In the genomic region with DNA sequence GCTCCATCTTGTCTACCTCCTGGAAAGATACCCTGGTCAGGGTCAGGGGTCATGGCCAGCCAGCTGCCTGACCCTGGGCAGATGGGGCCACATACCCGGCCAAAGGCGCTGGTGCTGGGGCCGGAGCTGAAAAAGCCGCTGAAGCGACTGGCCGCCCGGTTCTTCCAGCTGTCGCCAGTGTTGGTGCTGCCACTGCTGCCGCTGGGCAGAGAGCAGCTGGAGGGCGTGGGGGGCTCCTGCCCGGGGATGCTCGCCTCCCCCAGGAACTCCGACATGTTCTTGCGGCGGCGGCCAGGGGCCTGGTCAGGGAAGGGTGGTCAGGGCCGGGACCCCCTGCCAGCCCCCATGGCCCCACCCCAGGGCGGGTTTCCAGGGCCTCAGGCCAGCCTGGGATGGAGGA, we compare ENCODE assay signal across 21 cellular contexts. TPM values are rescaled to one million over a fixed set of nuclear protein-coding genes. Genes with fewer than 3 reads are reported as not detected.
DNase-seq lines count a peak whose midpoint lies in the region; ATAC-seq, FAIRE-seq and TF ChIP-seq lines count a peak whose summit lies in the region.
"Had no signal": no experiment of that assay in that cellular context is flagged by ENCODE, and none has a peak within 500 bp of the region (broad histone marks: within the 10 kb centered on the region; RNA-seq: fewer than 3 reads in every experiment).

No MANE protein-coding gene starts in this region.

- POLR2A ChIA-PET in K562 (lab: Yijun Ruan, JAX): no interaction called here

- H3K27ac ChIP-seq in K562 (ENCODE audit: extremely low read depth, low read depth, low read length) (no peak overlapping the region), kidney (ENCODE audit: low read depth in 2 of 2, low read length in 2 of 2) (no peak overlapping the region)
- H3K27ac ChIP-seq: A549 had no signal

- BruUV-seq in K562 (replicated peaks; lab: Mats Ljungman, UMichigan): no TSS peak

- H3K36me3 ChIP-seq in K562 (ENCODE audit: control insufficient read depth, insufficient read depth, low read length): no peaks in the 10 kb centered on the region
- H3K36me3 ChIP-seq in kidney (ENCODE audit: control insufficient read depth in 1 of 2, insufficient read depth in 2 of 2, low read length in 2 of 2): no peaks in the 10 kb centered on the region

- WGBS in K562 (ENCODE audit: insufficient coverage, low coverage, missing lambda C conversion rate): 17% methylated on average over 18 of the region's 18 CpGs

- peaks cover 10 to 64% of the 10 kb centered on the region in 2 experiments; a peak in 4 of 5 replicates for H3K4me1 ChIP-seq in K562 (replicated peaks in 1 of 2; ENCODE audit: control insufficient read depth in 2 of 2, insufficient read depth in 2 of 2, low read length in 2 of 2)
- H3K4me1 ChIP-seq in kidney (ENCODE audit: control insufficient read depth in 1 of 2, insufficient read depth in 1 of 2, low read depth in 1 of 2, low read length in 2 of 2): no peaks in the 10 kb centered on the region

- H3K27me3 ChIP-seq in K562 (ENCODE audit: control insufficient read depth in 2 of 2, insufficient read depth in 2 of 2, low read length in 2 of 2): peaks cover 32 to 76% of the 10 kb centered on the region in 2 experiments

- H3K4me2 ChIP-seq in K562 (ENCODE audit: insufficient read depth, low read length): no peak overlapping the region
- H3K4me2 ChIP-seq: A549 had no signal

- H3K4me3 Mint-ChIP-seq in stimulated activated naive CD8-positive, alpha-beta T cell treated with anti-CD3 and anti-CD28 coated beads, Interleukin-15, amount 100 ng/mL, for 72 hours: no peak overlapping the region
- H3K4me3 Mint-ChIP-seq in type B pancreatic cell: no peak overlapping the region
- H3K4me3 Mint-ChIP-seq: CD14-positive monocyte had no signal

- H3K9me1 ChIP-seq in K562 (ENCODE audit: control insufficient read depth, insufficient read depth, low read length): peaks cover 2% of the 10 kb centered on the region

- H3K9me3 ChIP-seq in K562 (replicated peaks; ENCODE audit: control insufficient read depth, insufficient read depth, low read depth, low read length): no peaks in the 10 kb centered on the region
- no peaks in the 10 kb centered on the region for H3K9me3 ChIP-seq in kidney (ENCODE audit: control insufficient read depth in 1 of 2, low read length in 2 of 2)
- H3K9me3 ChIP-seq: A549 had no signal

- H4K20me1 ChIP-seq in K562 (replicated peaks; ENCODE audit: control insufficient read depth, insufficient read depth, low read length): peaks cover 45% of the 10 kb centered on the region

- FAIRE-seq in K562 (lab: Jason Lieb, UNC) (no peak), kidney (lab: Jason Lieb, UNC) (no peak)
- FAIRE-seq: A549, G401.6, GM12892, GM19239, H54, HepG2, HTR-8/SVneo had no signal

- CTCF ChIA-PET in K562 (lab: Yijun Ruan, JAX; ENCODE audit: low intra/inter-chr PET ratio): interaction anchor here (0.9 kb wide), 1 partner anchor 125 kb away, joined by 4 read pairs; no protein-coding TSS in a partner anchor

- ATAC-seq in stimulated activated naive CD8-positive, alpha-beta T cell treated with anti-CD3 and anti-CD28 coated beads, Interleukin-15, amount 100 ng/mL, for 72 hours: peak; percentile 4
- no peak for ATAC-seq in stimulated activated naive CD8-positive, alpha-beta T cell treated with anti-CD3 and anti-CD28 coated beads, Interleukin-15, Interleukin-2, amounts not matched to agents 100 U/mL and 50 U/mL, for 24 hours
- ATAC-seq in K562: no peak
- ATAC-seq: A549, HepG2 had no signal

- TF ChIP-seq CTCF in K562 (IDR thresholded peaks at IDR 0.05 in 2 of 3, conservative IDR thresholded peaks at IDR 0.05 in 1 of 3; ENCODE audit: insufficient read depth in 2 of 3, low read depth in 1 of 3, low read length in 3 of 3) (no peak), kidney (IDR thresholded peaks at IDR 0.05; ENCODE audit: borderline replicate concordance, extremely low read depth, insufficient read depth) (no peak), type B pancreatic cell (conservative IDR thresholded peaks at IDR 0.05) (no peak)

- H3K27ac Mint-ChIP-seq in stimulated activated naive CD8-positive, alpha-beta T cell treated with anti-CD3 and anti-CD28 coated beads, Interleukin-15, amount 100 ng/mL, for 72 hours: no peak overlapping the region
- peak overlapping the region; percentile 51 for H3K27ac Mint-ChIP-seq in type B pancreatic cell
- H3K27ac Mint-ChIP-seq: CD14-positive monocyte had no signal

- H3K4me1 Mint-ChIP-seq in stimulated activated naive CD8-positive, alpha-beta T cell treated with anti-CD3 and anti-CD28 coated beads, Interleukin-15, amount 100 ng/mL, for 72 hours: peaks cover 20% of the 10 kb centered on the region
- peaks cover 11% of the 10 kb centered on the region for H3K4me1 Mint-ChIP-seq in type B pancreatic cell (ENCODE audit: unreplicated experiment)
- H3K4me1 Mint-ChIP-seq: CD14-positive monocyte had no signal

- peaks cover 7% of the 10 kb centered on the region for H3K27me3 Mint-ChIP-seq in stimulated activated naive CD8-positive, alpha-beta T cell treated with anti-CD3 and anti-CD28 coated beads, Interleukin-15, amount 100 ng/mL, for 72 hours
- H3K27me3 Mint-ChIP-seq in type B pancreatic cell: no peaks in the 10 kb centered on the region

- in situ Hi-C loops in K562 (cut with MboI): loop anchor here (5.0 kb wide), 1 partner anchor 61 kb away; no protein-coding TSS in a partner anchor

- no peaks in the 10 kb centered on the region for H3K79me2 ChIP-seq in K562 (ENCODE audit: control insufficient read depth, insufficient read depth, low read length)

- no peak overlapping the region for H2AFZ ChIP-seq in K562 (ENCODE audit: low read depth, low read length)

- H3K9ac ChIP-seq in K562 (ENCODE audit: insufficient read depth in 1 of 2, low read depth in 2 of 2, low read length in 2 of 2): no peak overlapping the region
- no peak overlapping the region for H3K9ac ChIP-seq in kidney (ENCODE audit: low read length in 2 of 2)

- TF ChIP-seq EP300 in K562 (IDR thresholded peaks at IDR 0.05; ENCODE audit: low read length): no peak

- no peak for TF ChIP-seq RAD21 in K562 (CRISPR knock-in tag; conservative IDR thresholded peaks at IDR 0.05 in 1 of 2, IDR thresholded peaks at IDR 0.05 in 1 of 2)

- TF ChIP-seq POLR2A in K562 (conservative IDR thresholded peaks at IDR 0.05): no peak

- no peak for DNase-seq in stimulated activated naive CD8-positive, alpha-beta T cell treated with anti-CD3 and anti-CD28 coated beads, Interleukin-15, amount 100 ng/mL, for 72 hours
- DNase-seq in stimulated activated naive CD8-positive, alpha-beta T cell treated with anti-CD3 and anti-CD28 coated beads, Interleukin-15, Interleukin-2, amounts not matched to agents 100 U/mL and 50 U/mL, for 24 hours: no peak
- DNase-seq in K562 (ENCODE audit: extremely low read depth in 1 of 4, low spot score in 3 of 4) (no peak), kidney (peak; percentile 79), type B pancreatic cell (ENCODE audit: extremely low spot score, unreplicated experiment) (no peak), NCI-H1930 (lab: John Stamatoyannopoulos, UW) (no peak), AG08396 (ENCODE audit: low spot score) (no peak)
- DNase-seq in central memory CD4-positive, alpha-beta T cell: no peak
- DNase-seq: CD8-positive, alpha-beta memory T cell; DMS79 treated with DMSO at 0.1 percent for 48 hours; EL had no signal

- intact Hi-C loops in K562 (cut with micrococcal nuclease): loop anchor here (5.0 kb wide), 1 partner anchor 66 kb away; no protein-coding TSS in a partner anchor
- intact Hi-C loops in kidney (cut with DNase I): no loop called here

- peaks cover 3% of the 10 kb centered on the region for H3K36me3 Mint-ChIP-seq in type B pancreatic cell
- H3K36me3 Mint-ChIP-seq: CD14-positive monocyte; CD8-positive, alpha-beta memory T cell had no signal

- H3K4me3 ChIP-seq in K562 (no peak overlapping the region), kidney (ENCODE audit: low read length in 2 of 2) (no peak overlapping the region)
- H3K4me3 ChIP-seq: A549 had no signal

- H3K9me3 Mint-ChIP-seq in stimulated activated naive CD8-positive, alpha-beta T cell treated with anti-CD3 and anti-CD28 coated beads, Interleukin-15, amount 100 ng/mL, for 72 hours: no peaks in the 10 kb centered on the region
- no peaks in the 10 kb centered on the region for H3K9me3 Mint-ChIP-seq in type B pancreatic cell
- H3K9me3 Mint-ChIP-seq: CD8-positive, alpha-beta memory T cell had no signal

RNA-seq across cellular contexts. Expression of a gene that starts 7.2 kb away (rescaled TPM):
- 2.3 TPM in 1 of 2 replicates, not detected in the other for total RNA-seq in K562 (2011; cell fraction: chromatin; rRNA removed; ENCODE audit: low replicate concordance)
- 0.26 and 2.2 TPM in 2 replicates for total RNA-seq in K562 (2011; cell fraction: nucleolus; rRNA removed)
- total RNA-seq in K562 (2011; cell fraction: nucleoplasm; rRNA removed): 1.2 and 1.6 TPM in 2 replicates
- total RNA-seq in K562 (2014; rRNA removed) (not detected in 2 replicates), K562 (2014; rRNA removed; fragmentation: Illumina TruSeq; extraction: Trizol) (not detected in 2 replicates), K562 (2015; rRNA removed; fragmentation: Illumina TruSeq; extraction: Trizol) (not detected in 2 replicates), K562 (2021) (0.49 and 0.89 TPM in 2 replicates), kidney (13.8 TPM), type B pancreatic cell (ENCODE audit: low replicate concordance) (27.0 and 29.4 TPM in 2 replicates)
- polyA plus RNA-seq in K562 (2011; rRNA removed) (0.14 and 0.24 TPM in 2 replicates), K562 (2014; fragmentation: Illumina TruSeq; extraction: Trizol) (not detected in 2 replicates), K562 (2014; fragmentation: Nextera tagmentation; extraction: Ambion mirVana) (not detected), K562 (2014; rRNA removed) (not detected in 2 replicates), kidney (ENCODE audit: insufficient read depth, low read depth, low replicate concordance) (7.6 TPM)
- 0.16 and 0.30 TPM in 2 replicates for polyA plus RNA-seq in K562 (2011; cell fraction: cytosol; rRNA removed)
- 0.90 and 2.6 TPM in 2 replicates for polyA plus RNA-seq in K562 (2011; cell fraction: nucleus; rRNA removed)
- polyA plus RNA-seq in K562 (2012): 0.10 and 0.14 TPM in 2 replicates
- polyA minus RNA-seq in K562 (2011; rRNA and poly(A)+ RNA removed): not detected in 2 replicates
- polyA minus RNA-seq in K562 (2011; cell fraction: cytosol; rRNA and poly(A)+ RNA removed): not detected in 2 replicates
- 0.13 TPM in 1 of 2 replicates, not detected in the other for polyA minus RNA-seq in K562 (2011; cell fraction: nucleus; rRNA and poly(A)+ RNA removed)

RNA-seq across cellular contexts. Expression of a gene that starts 18.3 kb away (rescaled TPM):
- total RNA-seq in K562 (2011; cell fraction: chromatin; rRNA removed; ENCODE audit: low replicate concordance): 0.51 and 2.5 TPM in 2 replicates
- 1.4 and 1.5 TPM in 2 replicates for total RNA-seq in K562 (2011; cell fraction: nucleolus; rRNA removed)
- total RNA-seq in K562 (2011; cell fraction: nucleoplasm; rRNA removed): 0.88 and 0.99 TPM in 2 replicates
- total RNA-seq in K562 (2014; rRNA removed): 0.05 and 0.20 TPM in 2 replicates
- 0.04 TPM in 1 of 2 replicates, not detected in the other for total RNA-seq in K562 (2014; rRNA removed; fragmentation: Illumina TruSeq; extraction: Trizol)
- total RNA-seq in K562 (2015; rRNA removed; fragmentation: Illumina TruSeq; extraction: Trizol): not detected in 2 replicates
- 0.29 TPM in 2 replicates for total RNA-seq in K562 (2021)
- 0.11 and 0.16 TPM in 2 replicates for polyA plus RNA-seq in K562 (2011; rRNA removed)
- polyA plus RNA-seq in K562 (2011; cell fraction: cytosol; rRNA removed): 0.06 and 0.49 TPM in 2 replicates
- polyA plus RNA-seq in K562 (2011; cell fraction: nucleus; rRNA removed): 0.94 and 1.8 TPM in 2 replicates
- 0.04 and 0.07 TPM in 2 replicates for polyA plus RNA-seq in K562 (2012)
- 0.07 and 0.12 TPM in 2 replicates for polyA plus RNA-seq in K562 (2014; fragmentation: Illumina TruSeq; extraction: Trizol)
- not detected for polyA plus RNA-seq in K562 (2014; fragmentation: Nextera tagmentation; extraction: Ambion mirVana)
- 0.13 and 0.26 TPM in 2 replicates for polyA plus RNA-seq in K562 (2014; rRNA removed)
- polyA minus RNA-seq in K562 (2011; rRNA and poly(A)+ RNA removed): 0.12 and 0.14 TPM in 2 replicates
- polyA minus RNA-seq in K562 (2011; cell fraction: cytosol; rRNA and poly(A)+ RNA removed): 0.29 TPM in 1 of 2 replicates, not detected in the other
- polyA minus RNA-seq in K562 (2011; cell fraction: nucleus; rRNA and poly(A)+ RNA removed): 1.2 TPM in 2 replicates
- total RNA-seq in kidney: 14.0 TPM
- polyA plus RNA-seq in kidney (ENCODE audit: insufficient read depth, low read depth, low replicate concordance): 4.4 TPM
- 28.5 and 30.6 TPM in 2 replicates for total RNA-seq in type B pancreatic cell (ENCODE audit: low replicate concordance)
- polyA plus RNA-seq: CD14-positive monocyte had no signal

RNA-seq across cellular contexts. Expression of a gene that starts 48.6 kb away (rescaled TPM):
- total RNA-seq in K562 (2011; cell fraction: chromatin; rRNA removed; ENCODE audit: low replicate concordance): 1.6 and 6.0 TPM in 2 replicates
- total RNA-seq in K562 (2011; cell fraction: nucleolus; rRNA removed): 4.0 and 4.7 TPM in 2 replicates
- 1.8 and 2.4 TPM in 2 replicates for total RNA-seq in K562 (2011; cell fraction: nucleoplasm; rRNA removed)
- total RNA-seq in K562 (2014; rRNA removed): 0.36 and 0.45 TPM in 2 replicates
- 0.07 TPM in 1 of 2 replicates, not detected in the other for total RNA-seq in K562 (2014; rRNA removed; fragmentation: Illumina TruSeq; extraction: Trizol)
- total RNA-seq in K562 (2015; rRNA removed; fragmentation: Illumina TruSeq; extraction: Trizol): 0.15 TPM in 1 of 2 replicates, not detected in the other
- 1.2 and 1.7 TPM in 2 replicates for total RNA-seq in K562 (2021)
- polyA plus RNA-seq in K562 (2011; rRNA removed): 0.54 and 2.9 TPM in 2 replicates
- 1.2 and 1.9 TPM in 2 replicates for polyA plus RNA-seq in K562 (2011; cell fraction: cytosol; rRNA removed)
- polyA plus RNA-seq in K562 (2011; cell fraction: nucleus; rRNA removed): 9.2 and 25.5 TPM in 2 replicates
- 2.0 and 5.0 TPM in 2 replicates for polyA plus RNA-seq in K562 (2012)
- polyA plus RNA-seq in K562 (2014; fragmentation: Illumina TruSeq; extraction: Trizol): 0.07 and 0.11 TPM in 2 replicates
- not detected for polyA plus RNA-seq in K562 (2014; fragmentation: Nextera tagmentation; extraction: Ambion mirVana)
- polyA plus RNA-seq in K562 (2014; rRNA removed): 0.65 and 2.9 TPM in 2 replicates
- 0.11 TPM in 1 of 2 replicates, not detected in the other for polyA minus RNA-seq in K562 (2011; rRNA and poly(A)+ RNA removed)
- 0.95 and 3.8 TPM in 2 replicates for polyA minus RNA-seq in K562 (2011; cell fraction: cytosol; rRNA and poly(A)+ RNA removed)
- 3.4 and 3.5 TPM in 2 replicates for polyA minus RNA-seq in K562 (2011; cell fraction: nucleus; rRNA and poly(A)+ RNA removed)
- total RNA-seq in kidney: 14.2 TPM
- polyA plus RNA-seq in kidney (ENCODE audit: insufficient read depth, low read depth, low replicate concordance): 112 TPM
- 13.8 and 15.6 TPM in 2 replicates for total RNA-seq in type B pancreatic cell (ENCODE audit: low replicate concordance)
- polyA plus RNA-seq: AG04450, BJ, CD14-positive monocyte had no signal

RNA-seq across cellular contexts. Expression of a gene that starts 53.4 kb away (rescaled TPM):
- total RNA-seq in K562 (2011; cell fraction: chromatin; rRNA removed; ENCODE audit: low replicate concordance): 0.65 and 0.90 TPM in 2 replicates
- 0.53 and 1.7 TPM in 2 replicates for total RNA-seq in K562 (2011; cell fraction: nucleolus; rRNA removed)
- total RNA-seq in K562 (2011; cell fraction: nucleoplasm; rRNA removed): 0.53 and 0.66 TPM in 2 replicates
- total RNA-seq in K562 (2014; rRNA removed) (0.04 and 0.05 TPM in 2 replicates), K562 (2014; rRNA removed; fragmentation: Illumina TruSeq; extraction: Trizol) (0.07 TPM in 1 of 2 replicates, not detected in the other), K562 (2015; rRNA removed; fragmentation: Illumina TruSeq; extraction: Trizol) (not detected in 2 replicates), K562 (2021) (0.18 TPM in 1 of 2 replicates, not detected in the other), kidney (1.3 TPM), type B pancreatic cell (ENCODE audit: low replicate concordance) (5.9 and 22.1 TPM in 2 replicates)
- polyA plus RNA-seq in K562 (2011; rRNA removed) (0.08 and 0.15 TPM in 2 replicates), K562 (2014; fragmentation: Illumina TruSeq; extraction: Trizol) (0.06 TPM in 2 replicates), K562 (2014; fragmentation: Nextera tagmentation; extraction: Ambion mirVana) (not detected), K562 (2014; rRNA removed) (not detected in 2 replicates), kidney (ENCODE audit: insufficient read depth, low read depth, low replicate concordance) (1.6 TPM)
- 0.21 and 0.25 TPM in 2 replicates for polyA plus RNA-seq in K562 (2011; cell fraction: cytosol; rRNA removed)
- polyA plus RNA-seq in K562 (2011; cell fraction: nucleus; rRNA removed): 0.25 and 0.80 TPM in 2 replicates
- polyA plus RNA-seq in K562 (2012): 0.08 TPM in 1 of 2 replicates, not detected in the other
- 0.30 and 0.32 TPM in 2 replicates for polyA minus RNA-seq in K562 (2011; rRNA and poly(A)+ RNA removed)
- polyA minus RNA-seq in K562 (2011; cell fraction: cytosol; rRNA and poly(A)+ RNA removed): 0.91 TPM in 1 of 2 replicates, not detected in the other
- 0.11 and 0.81 TPM in 2 replicates for polyA minus RNA-seq in K562 (2011; cell fraction: nucleus; rRNA and poly(A)+ RNA removed)
- polyA plus RNA-seq: AG04450; BJ; CD14-positive monocyte; CD8-positive, alpha-beta memory T cell had no signal
